In genomic region chr3:156554842-156555687, GRCh38 we compare ENCODE assay signal across 8 cellular contexts. TPM values are rescaled to one million over a fixed set of nuclear protein-coding genes. Genes with fewer than 3 reads are reported as not detected.
DNase-seq lines count a peak whose midpoint lies in the region; ATAC-seq and TF ChIP-seq lines count a peak whose summit lies in the region.

TSS of gene SSR3 (minus strand) at chr3:156555117. CDS start at chr3:156555089, 28 bp downstream.

- H3K4me3 Mint-ChIP-seq in CD8-positive, alpha-beta memory T cell = peak within 1 kb of the TSS; percentile 96 to 99 (median 97)

- H3K4me1 ChIP-seq in CD8-positive, alpha-beta memory T cell (ENCODE audit: insufficient read depth, low read length) = peaks cover 29% of the 10 kb centered on the region
- peaks cover 30% of the 10 kb centered on the region for H3K4me1 ChIP-seq in lower lobe of right lung

- ATAC-seq in GM19468 (IDR thresholded peaks at IDR 0.05; ENCODE audit: extremely low read depth, unreplicated experiment) (peak; percentile 98), lower lobe of right lung (peak; percentile 100)

- peak within 1 kb of the TSS; percentile 92 for H3K4me3 ChIP-seq in CD8-positive, alpha-beta memory T cell (ENCODE audit: low read length)
- peak within 1 kb of the TSS; percentile 94 for H3K4me3 ChIP-seq in lower lobe of right lung

- peak; percentile 98 to 99 (median 99) for DNase-seq in CD8-positive, alpha-beta memory T cell
- peak; percentile 96 for DNase-seq in HS-5 (ENCODE audit: low read depth)
- DNase-seq in NK-92 treated with Interleukin-12 subunit alpha and Interleukin-12 subunit beta, amount 100 ng/mL, for 24 hours (lab: John Stamatoyannopoulos, UW) = peak; percentile 96
- peak; percentile 98 for DNase-seq in activated CD8-positive, alpha-beta memory T cell treated with anti-CD3 and anti-CD28 coated beads for 24 hours
- peak; percentile 98 for DNase-seq in effector CD4-positive, alpha-beta T cell
- DNase-seq in lower lobe of right lung = peak; percentile 100
- DNase-seq in stimulated activated CD4-positive, alpha-beta T cell treated with anti-CD3 and anti-CD28 coated beads, TNF-alpha, amount 100 ng/mL, for 24 hours (ENCODE audit: low read depth in 3 of 3) = peak; percentile 98

- POLR2A ChIA-PET in CD8-positive, alpha-beta memory T cell (lab: Charles Lee) = interaction anchor here (0.8 to 2.6 kb wide), 12 partner anchors 31 to 749 kb away, joined by 3 to 30 read pairs (median 5); partner anchors contain the start of genes C3orf33, CCNL1 and TIPARP

- intact Hi-C loops in lower lobe of right lung (cut with DNase I) = no loop called here

- CTCF ChIA-PET in CD8-positive, alpha-beta memory T cell (lab: Charles Lee) = interaction anchor here (1.0 to 3.1 kb wide), 17 partner anchors 8 to 620 kb away, joined by 3 to 27 read pairs (median 5); partner anchors contain the start of gene TIPARP

- H3K27ac ChIP-seq in CD8-positive, alpha-beta memory T cell (ENCODE audit: low read depth, low read length) = peak within 1 kb of the TSS; percentile 91
- H3K27ac ChIP-seq in lower lobe of right lung = peak within 1 kb of the TSS; percentile 93

- H3K9me3 Mint-ChIP-seq in CD8-positive, alpha-beta memory T cell = peaks cover 0 to 4% (median 0%) of the 10 kb centered on the region in 5 donors

- H3K27me3 Mint-ChIP-seq in CD8-positive, alpha-beta memory T cell = no peaks in the 10 kb centered on the region

- H3K27me3 ChIP-seq in CD8-positive, alpha-beta memory T cell (ENCODE audit: insufficient read depth, low read length, poor library complexity, severe bottlenecking) = no peaks in the 10 kb centered on the region
- H3K27me3 ChIP-seq in lower lobe of right lung (ENCODE audit: low read depth) = no peaks in the 10 kb centered on the region

- TF ChIP-seq CTCF in lower lobe of right lung (IDR thresholded peaks at IDR 0.05) = peak; percentile 27

- H3K36me3 Mint-ChIP-seq in CD8-positive, alpha-beta memory T cell = peaks cover 0 to 42% (median 18%) of the 10 kb centered on the region in 3 donors

- H3K36me3 ChIP-seq in CD8-positive, alpha-beta memory T cell (ENCODE audit: insufficient read depth, low read length) = peaks cover 9% of the 10 kb centered on the region
- H3K36me3 ChIP-seq in lower lobe of right lung = peaks cover 29% of the 10 kb centered on the region

- peak within 1 kb of the TSS; percentile 85 to 98 (median 96) for H3K27ac Mint-ChIP-seq in CD8-positive, alpha-beta memory T cell

- H3K4me1 Mint-ChIP-seq in CD8-positive, alpha-beta memory T cell = peaks cover 46 to 56% (median 55%) of the 10 kb centered on the region in 3 donors

- no peaks in the 10 kb centered on the region for H3K9me3 ChIP-seq in CD8-positive, alpha-beta memory T cell (ENCODE audit: low read length)
- H3K9me3 ChIP-seq in lower lobe of right lung = no peaks in the 10 kb centered on the region

RNA-seq across cellular contexts. Expression of gene SSR3, which starts in this region (rescaled TPM):
- 100 to 1,000 TPM; 171 to 175 TPM for total RNA-seq in CD8-positive, alpha-beta memory T cell
- 144 TPM for polyA plus RNA-seq in CD8-positive, alpha-beta memory T cell
- total RNA-seq in lower lobe of right lung = 158 TPM

Comparison
In these comparisons a context has a peak if more than half of its experiments do, and no peak if none do; other contexts are left out.
1. Peak in every context shown above with its lines: DNase-seq, ATAC-seq, H3K4me3 ChIP-seq and H3K27ac ChIP-seq.